Comparison of ENCODE assay signal across 8 cellular contexts in the genomic region with DNA sequence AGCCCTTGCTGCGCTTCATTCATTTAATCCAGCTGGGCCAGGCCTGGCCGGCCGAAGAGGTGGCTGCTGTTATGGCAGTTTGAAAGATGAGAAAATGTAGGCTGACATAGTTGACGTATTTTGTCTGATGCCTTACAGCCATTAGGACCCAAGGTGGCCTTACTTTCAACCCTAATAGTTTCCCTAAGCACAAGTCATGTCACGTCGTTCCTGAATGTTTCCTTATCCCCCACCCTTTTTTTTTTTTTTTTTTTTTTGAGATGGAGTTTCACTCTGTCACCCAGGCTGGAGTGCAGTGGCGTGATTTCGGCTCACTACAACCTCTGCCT. TPM values are rescaled to one million over a fixed set of nuclear protein-coding genes. Genes with fewer than 3 reads are reported as not detected.
DNase-seq lines count a peak whose midpoint lies in the region; ATAC-seq and TF ChIP-seq lines count a peak whose summit lies in the region.

No MANE protein-coding gene starts in this region.

- H3K79me2 ChIP-seq in GM23338 (replicated peaks; ENCODE audit: insufficient read depth) = peaks cover 45% of the 10 kb centered on the region

- H3K4me3 Mint-ChIP-seq in GM23338 (peak overlapping the region; percentile 100), T-helper 17 cell (peak overlapping the region; percentile 99)

- peak overlapping the region; percentile 92 for H3K4me3 ChIP-seq in GM23338
- H3K4me3 ChIP-seq in fibroblast of villous mesenchyme (ENCODE audit: low read depth, low read length) = peak overlapping the region; percentile 89
- peak overlapping the region; percentile 86 for H3K4me3 ChIP-seq in skeletal muscle cell (ENCODE audit: low read depth, low read length)

- H3K4me1 Mint-ChIP-seq in GM23338 = peaks cover 18% of the 10 kb centered on the region
- H3K4me1 Mint-ChIP-seq in T-helper 17 cell = peaks cover 18% of the 10 kb centered on the region

- no peaks in the 10 kb centered on the region for H3K27me3 ChIP-seq in GM23338 (ENCODE audit: insufficient read depth)

- H2AFZ ChIP-seq in GM23338 = peak overlapping the region; percentile 88; the same call in 1 of the 2 replicates

- TF ChIP-seq CTCF in GM23338 (conservative IDR thresholded peaks at IDR 0.05; ENCODE audit: low read depth in 2 of 2) (no peak), fibroblast of villous mesenchyme (IDR thresholded peaks at IDR 0.05; ENCODE audit: insufficient read depth, low read depth, low read length) (no peak)

- peak overlapping the region; percentile 68 for H3K27ac ChIP-seq in GM23338 (ENCODE audit: low read depth)

- no peaks in the 10 kb centered on the region for H3K9me3 ChIP-seq in T-helper 17 cell (ENCODE audit: control insufficient read depth, low read length, poor library complexity, severe bottlenecking)

- no peaks in the 10 kb centered on the region for H3K9me2 ChIP-seq in GM23338 (ENCODE audit: insufficient read depth)

- H3K27ac Mint-ChIP-seq in GM23338 (peak overlapping the region; percentile 96), T-helper 17 cell (peak overlapping the region; percentile 93)

- H3K36me3 ChIP-seq in GM23338 (ENCODE audit: insufficient read depth) = no peaks in the 10 kb centered on the region

- no peak for ATAC-seq in GM23338
- no peak for ATAC-seq in T-helper 17 cell
- no peak for ATAC-seq in GM19351 (IDR thresholded peaks at IDR 0.05; ENCODE audit: unreplicated experiment)
- no peak for ATAC-seq in GM21360 (IDR thresholded peaks at IDR 0.05; ENCODE audit: unreplicated experiment)
- no peak for ATAC-seq in HG03442 (IDR thresholded peaks at IDR 0.05; ENCODE audit: unreplicated experiment)
- no peak for ATAC-seq in HG02759 (IDR thresholded peaks at IDR 0.05; ENCODE audit: unreplicated experiment)

- H3K36me3 Mint-ChIP-seq in GM23338 (ENCODE audit: low read depth) (peaks cover 20% of the 10 kb centered on the region), T-helper 17 cell (ENCODE audit: low read depth) (peaks cover 2% of the 10 kb centered on the region)

- no peak for DNase-seq in GM23338 (ENCODE audit: low spot score)
- no peak for DNase-seq in T-helper 17 cell
- DNase-seq in fibroblast of villous mesenchyme (ENCODE audit: low read depth) = no peak
- no peak for DNase-seq in skeletal muscle cell (ENCODE audit: low read depth)

- H3K27me3 Mint-ChIP-seq in GM23338 (ENCODE audit: insufficient read depth, low read depth, poor library complexity) = peaks cover 6% of the 10 kb centered on the region
- peaks cover 4% of the 10 kb centered on the region for H3K27me3 Mint-ChIP-seq in T-helper 17 cell

- no peaks in the 10 kb centered on the region for H3K9me3 Mint-ChIP-seq in GM23338

- peak overlapping the region; percentile 98 for H3K4me2 ChIP-seq in GM23338

- peaks cover 13% of the 10 kb centered on the region; the same call in 1 of the 2 replicates for H3K4me1 ChIP-seq in GM23338 (ENCODE audit: insufficient read depth)

- H3F3A ChIP-seq in GM23338 (replicated peaks; ENCODE audit: low read depth) = no peaks in the 10 kb centered on the region

- H4K20me1 ChIP-seq in GM23338 (replicated peaks; ENCODE audit: insufficient read depth) = peaks cover 9% of the 10 kb centered on the region

TF ChIP-seq in GM23338, 12 proteins besides CTCF, POLR2A, EP300 and RAD21:
- no peak for TF ChIP-seq REST (IDR thresholded peaks at IDR 0.05; ENCODE audit: unreplicated experiment)
TF ChIP-seq in GM23338: peak in this region for 0.

RNA-seq across cellular contexts. Expression of gene GOT2, which starts 0.3 kb away (rescaled TPM):
- 177 and 205 TPM in 2 replicates for total RNA-seq in GM23338 (2014; rRNA removed; shearing (Covaris generic))
- 130 and 133 TPM in 2 replicates for polyA plus RNA-seq in GM23338 (2016; fragmentation: Nextera tagmentation; extraction: Ambion mirVana)
- 10 to 100 TPM; 24.7 to 27.0 TPM for total RNA-seq in T-helper 17 cell
- total RNA-seq in fibroblast of villous mesenchyme = 35.1 and 45.8 TPM in 2 replicates

RNA-seq across cellular contexts. Expression of gene SLC38A7, which starts 49.9 kb away (rescaled TPM):
- total RNA-seq in GM23338 (2014; rRNA removed; shearing (Covaris generic)) = 22.9 and 27.8 TPM in 2 replicates
- polyA plus RNA-seq in GM23338 (2016; fragmentation: Nextera tagmentation; extraction: Ambion mirVana) = 13.6 and 13.9 TPM in 2 replicates
- total RNA-seq in T-helper 17 cell (1 to 10 TPM; 7.6 to 9.2 TPM), fibroblast of villous mesenchyme (42.3 and 43.5 TPM in 2 replicates)
